In genomic region chr6:123575218-123575617, GRCh38 we compare ENCODE assay signal across 17 cellular contexts.
DNase-seq lines count a peak whose midpoint lies in the region; ATAC-seq and TF ChIP-seq lines count a peak whose summit lies in the region.
"Had no signal": no experiment of that assay in that cellular context is flagged by ENCODE, and none has a peak within 500 bp of the region (broad histone marks: within the 10 kb centered on the region; RNA-seq: fewer than 3 reads in every experiment).

No MANE protein-coding gene starts in this region.

- H3K4me1 ChIP-seq in gastrocnemius medialis = peaks cover 28 to 36% of the 10 kb centered on the region in 2 donors
- H3K4me1 ChIP-seq: BLaER1 treated with 17β-estradiol and CSF1 and Interleukin-3, amounts not matched to agents 10 nM and 100 nM had no signal

- in situ Hi-C loops in gastrocnemius medialis (cut with MboI; ENCODE audit: low sequenced_read_pairs in 4 of 4) = no loop called here

- peak; percentile 64 for DNase-seq in NCI-H1105 (lab: John Stamatoyannopoulos, UW)
- DNase-seq in NCI-H146 (lab: John Stamatoyannopoulos, UW) = peak; percentile 32
- peak; percentile 89 for DNase-seq in NCI-H69 (lab: John Stamatoyannopoulos, UW)
- no peak for DNase-seq in gastrocnemius medialis
- DNase-seq in activated gamma-delta T cell (lab: John Stamatoyannopoulos, UW) = no peak
- DNase-seq in NCI-H446 (lab: John Stamatoyannopoulos, UW) = no peak
- DNase-seq: CD8-positive, alpha-beta T cell; DND-41; H7; IMR-90; Karpas-422; NCI-H226; NCI-H526 treated with DMSO at 0.1 percent for 48 hours had no signal

- no peaks in the 10 kb centered on the region for H3K36me3 ChIP-seq in gastrocnemius medialis
- H3K36me3 ChIP-seq: BLaER1 treated with 17β-estradiol and CSF1 and Interleukin-3, amounts not matched to agents 10 nM and 100 nM had no signal

- no peak overlapping the region for H3K4me3 ChIP-seq in gastrocnemius medialis
- H3K4me3 ChIP-seq: BLaER1 treated with 17β-estradiol and CSF1 and Interleukin-3, amounts not matched to agents 10 nM and 100 nM; SK-N-MC had no signal

- H3K27ac ChIP-seq in gastrocnemius medialis = peak overlapping the region; percentile 2 to 81 (median 56)
- H3K27ac ChIP-seq: BLaER1 treated with 17β-estradiol and CSF1 and Interleukin-3, amounts not matched to agents 10 nM and 100 nM; SK-N-MC had no signal

- TF ChIP-seq CTCF in gastrocnemius medialis (IDR thresholded peaks at IDR 0.05 in 4 of 5, conservative IDR thresholded peaks at IDR 0.05 in 1 of 5) = no peak

- TF ChIP-seq POLR2A in gastrocnemius medialis (IDR thresholded peaks at IDR 0.05) = no peak

- no peak for ATAC-seq in gastrocnemius medialis
- ATAC-seq in HG02588 (IDR thresholded peaks at IDR 0.05; ENCODE audit: unreplicated experiment) = no peak
- ATAC-seq: CD8-positive, alpha-beta T cell; Right ventricle myocardium inferior had no signal

- H3K27me3 ChIP-seq in gastrocnemius medialis = no peaks in the 10 kb centered on the region
- H3K27me3 ChIP-seq: BLaER1 treated with 17β-estradiol and CSF1 and Interleukin-3, amounts not matched to agents 10 nM and 100 nM had no signal

- intact Hi-C loops in gastrocnemius medialis (cut with DNase I; ENCODE audit: low total_unique reads) = no loop called here

- H3K9me3 ChIP-seq in gastrocnemius medialis = no peaks in the 10 kb centered on the region
- H3K9me3 ChIP-seq: BLaER1 treated with 17β-estradiol and CSF1 and Interleukin-3, amounts not matched to agents 10 nM and 100 nM had no signal

Comparison
In these comparisons a context has a peak if more than half of its experiments do, and no peak if none do; other contexts are left out.
1. DNase-seq: peak in NCI-H1105 (single experiment), NCI-H146 (single experiment) and NCI-H69 (single experiment); none in gastrocnemius medialis (0 of 2), activated gamma-delta T cell (single experiment) and NCI-H446 (0 of 2).